In genomic region chr10:7444576-7445226, GRCh38 we compare ENCODE assay signal across 12 cellular contexts. TPM values are rescaled to one million over a fixed set of nuclear protein-coding genes. Genes with fewer than 3 reads are reported as not detected.
DNase-seq lines count a peak whose midpoint lies in the region; ATAC-seq, FAIRE-seq and TF ChIP-seq lines count a peak whose summit lies in the region.
"Had no signal": no experiment of that assay in that cellular context is flagged by ENCODE, and none has a peak within 500 bp of the region (broad histone marks: within the 10 kb centered on the region; RNA-seq: fewer than 3 reads in every experiment).

No MANE protein-coding gene starts in this region.

- no peak for TF ChIP-seq CTCF in spleen (IDR thresholded peaks at IDR 0.05 in 8 of 11, conservative IDR thresholded peaks at IDR 0.05 in 3 of 11)

- peaks cover 0 to 21% (median 18%) of the 10 kb centered on the region in 8 donors for H3K9me3 ChIP-seq in spleen
- H3K9me3 ChIP-seq: prostate gland had no signal

- ATAC-seq in GM19452 (IDR thresholded peaks at IDR 0.05; ENCODE audit: unreplicated experiment) (peak; percentile 45), HG02973 (IDR thresholded peaks at IDR 0.05; ENCODE audit: unreplicated experiment) (no peak)
- ATAC-seq: T-cell had no signal

- peaks cover 6 to 34% (median 23%) of the 10 kb centered on the region in 6 donors for H3K4me1 ChIP-seq in spleen
- H3K4me1 ChIP-seq: breast epithelium, prostate gland had no signal

- H3K4me3 ChIP-seq in spleen = peak overlapping the region in 1 of 8 donors; percentile 32
- H3K4me3 ChIP-seq: breast epithelium, prostate gland had no signal

- WGBS in spleen, 5 donors = 51 to 61% (median 61%) methylated on average over 19 of the region's 19 CpGs

- no peak for FAIRE-seq in frontal cortex (lab: Jason Lieb, UNC)
- FAIRE-seq in RCC 7860 (lab: Jason Lieb, UNC) = no peak

- TF ChIP-seq POLR2A in spleen (IDR thresholded peaks at IDR 0.05) = no peak

- peaks cover 0 to 15% (median 0%) of the 10 kb centered on the region in 7 donors for H3K27me3 ChIP-seq in spleen (replicated peaks in 1 of 7)

- peak overlapping the region in 6 of 8 donors; percentile 15 to 74 (median 58) for H3K27ac ChIP-seq in spleen
- H3K27ac ChIP-seq: breast epithelium, prostate gland had no signal

- no peaks in the 10 kb centered on the region for H3K36me3 ChIP-seq in spleen
- H3K36me3 ChIP-seq: breast epithelium, prostate gland had no signal

- DNase-seq in NCI-H1092 treated with DMSO at 0.1 percent for 48 hours (lab: John Stamatoyannopoulos, UW) (peak; percentile 67), frontal cortex (ENCODE audit: low spot score in 2 of 2) (peak; percentile 16 to 24), spleen (peak; percentile 75), NCI-H2029 treated with DMSO at 0.1 percent for 48 hours (lab: John Stamatoyannopoulos, UW) (no peak), RCC 7860 (ENCODE audit: low spot score) (no peak)
- DNase-seq: EL, left cardiac atrium had no signal

- intact Hi-C loops in spleen (cut with DNase I; ENCODE audit: low total_unique reads) = no loop called here

RNA-seq across cellular contexts. Expression of gene SFMBT2, which starts 33.9 kb away (rescaled TPM):
- 22.0 TPM for total RNA-seq in frontal cortex
- total RNA-seq in spleen = 10 to 100 TPM; 28.4 to 47.7 (median 38.8) TPM
- 1 to 10 TPM; 4.4 to 6.2 (median 6.0) TPM for polyA plus RNA-seq in spleen

Comparison
In these comparisons a context has a peak if more than half of its experiments do, and no peak if none do; other contexts are left out.
1. DNase-seq: peak in NCI-H1092 treated with DMSO at 0.1 percent for 48 hours (single experiment), frontal cortex (2 of 2) and spleen (single experiment); none in NCI-H2029 treated with DMSO at 0.1 percent for 48 hours (single experiment) and RCC 7860 (single experiment).